In genomic region chr3:124774305-124774673, GRCh38 we compare ENCODE assay signal across 8 cellular contexts. TPM values are rescaled to one million over a fixed set of nuclear protein-coding genes. Genes with fewer than 3 reads are reported as not detected.
DNase-seq lines count a peak whose midpoint lies in the region; ATAC-seq, FAIRE-seq and TF ChIP-seq lines count a peak whose summit lies in the region.
"Had no signal": no experiment of that assay in that cellular context is flagged by ENCODE, and none has a peak within 500 bp of the region (broad histone marks: within the 10 kb centered on the region; RNA-seq: fewer than 3 reads in every experiment).

No MANE protein-coding gene starts in this region.

- H3K4me3 Mint-ChIP-seq in activated naive CD8-positive, alpha-beta T cell treated with anti-CD3 and anti-CD28 coated beads for 36 hours, result no peak overlapping the region
- H3K4me3 Mint-ChIP-seq in stimulated activated effector memory CD8-positive, alpha-beta T cell treated with anti-CD3 and anti-CD28 coated beads, Interleukin-12 subunit alpha, Interleukin-12 subunit beta, amount 100 ng/mL, for 72 hours, result no peak overlapping the region

- H3K27ac ChIP-seq in KMS-11, result peak overlapping the region; percentile 88
- H3K27ac ChIP-seq in coronary artery, result peak overlapping the region; percentile 58 to 97
- no peak overlapping the region for H3K27ac ChIP-seq in liver (ENCODE audit: low read depth in 1 of 2, low read length in 2 of 2)

- peaks cover 10% of the 10 kb centered on the region for H3K27me3 Mint-ChIP-seq in activated naive CD8-positive, alpha-beta T cell treated with anti-CD3 and anti-CD28 coated beads for 36 hours

- H3K9me3 ChIP-seq in liver (ENCODE audit: control insufficient read depth in 4 of 4, low read length in 3 of 4), result no peaks in the 10 kb centered on the region

- no peak for TF ChIP-seq CTCF in KMS-11 (conservative IDR thresholded peaks at IDR 0.05; ENCODE audit: low read depth, low read length)
- TF ChIP-seq CTCF in coronary artery (IDR thresholded peaks at IDR 0.05), result no peak
- no peak for TF ChIP-seq CTCF in liver (IDR thresholded peaks at IDR 0.05; ENCODE audit: low read depth, low read length, missing input control)

- no peaks in the 10 kb centered on the region for H3K36me3 Mint-ChIP-seq in activated naive CD8-positive, alpha-beta T cell treated with anti-CD3 and anti-CD28 coated beads for 36 hours
- no peaks in the 10 kb centered on the region for H3K36me3 Mint-ChIP-seq in stimulated activated effector memory CD8-positive, alpha-beta T cell treated with anti-CD3 and anti-CD28 coated beads, Interleukin-12 subunit alpha, Interleukin-12 subunit beta, amount 100 ng/mL, for 72 hours

- no peaks in the 10 kb centered on the region for H4K20me1 ChIP-seq in KMS-11 (ENCODE audit: insufficient read depth)

- H3K4me1 ChIP-seq in KMS-11 (ENCODE audit: low read depth, poor library complexity, severe bottlenecking) (peaks cover 99% of the 10 kb centered on the region), liver (ENCODE audit: control insufficient read depth in 4 of 4, insufficient read depth in 4 of 4, low read length in 3 of 4) (peaks cover 0 to 12% (median 8%) of the 10 kb centered on the region in 4 donors)

- TF ChIP-seq RAD21 in liver (IDR thresholded peaks at IDR 0.05), result no peak

- no peak overlapping the region for H3K27ac Mint-ChIP-seq in activated naive CD8-positive, alpha-beta T cell treated with anti-CD3 and anti-CD28 coated beads for 36 hours
- no peak overlapping the region for H3K27ac Mint-ChIP-seq in stimulated activated effector memory CD8-positive, alpha-beta T cell treated with anti-CD3 and anti-CD28 coated beads, Interleukin-12 subunit alpha, Interleukin-12 subunit beta, amount 100 ng/mL, for 72 hours

- FAIRE-seq in urothelium cell line (lab: Jason Lieb, UNC), result no peak

- no peaks in the 10 kb centered on the region for H3K4me1 Mint-ChIP-seq in activated naive CD8-positive, alpha-beta T cell treated with anti-CD3 and anti-CD28 coated beads for 36 hours
- H3K4me1 Mint-ChIP-seq in stimulated activated effector memory CD8-positive, alpha-beta T cell treated with anti-CD3 and anti-CD28 coated beads, Interleukin-12 subunit alpha, Interleukin-12 subunit beta, amount 100 ng/mL, for 72 hours, result no peaks in the 10 kb centered on the region

- H3K36me3 ChIP-seq in KMS-11 (ENCODE audit: insufficient read depth) (no peaks in the 10 kb centered on the region; the same call in 1 of the 2 replicates), liver (ENCODE audit: control insufficient read depth in 4 of 4, insufficient read depth in 3 of 4, low read depth in 1 of 4, low read length in 3 of 4) (peaks cover 0 to 12% (median 8%) of the 10 kb centered on the region in 4 donors)

- WGBS in liver, result 83% methylated on average over 5 of the region's 5 CpGs

- no peaks in the 10 kb centered on the region for H3K27me3 ChIP-seq in KMS-11 (ENCODE audit: insufficient read depth, low read depth)
- H3K27me3 ChIP-seq in liver (ENCODE audit: control insufficient read depth in 4 of 4, insufficient read depth in 4 of 4, low read length in 3 of 4), result no peaks in the 10 kb centered on the region

- H2AFZ ChIP-seq in KMS-11 (ENCODE audit: low read depth), result no peak overlapping the region

- H3K79me2 ChIP-seq in KMS-11 (ENCODE audit: insufficient read depth, low read depth), result no peaks in the 10 kb centered on the region

- no peak for ATAC-seq in stimulated activated effector memory CD8-positive, alpha-beta T cell treated with anti-CD3 and anti-CD28 coated beads, Interleukin-12 subunit alpha, Interleukin-12 subunit beta, amount 100 ng/mL, for 72 hours

- peak overlapping the region; percentile 53; the same call in 1 of the 2 replicates for H3K4me2 ChIP-seq in KMS-11

- DNase-seq in coronary artery (ENCODE audit: low spot score) (no peak), urothelium cell line (ENCODE audit: low spot score) (peak; percentile 93), pons (ENCODE audit: low spot score) (no peak)
- DNase-seq in activated naive CD8-positive, alpha-beta T cell treated with anti-CD3 and anti-CD28 coated beads for 36 hours, result no peak
- no peak for DNase-seq in stimulated activated effector memory CD8-positive, alpha-beta T cell treated with anti-CD3 and anti-CD28 coated beads, Interleukin-12 subunit alpha, Interleukin-12 subunit beta, amount 100 ng/mL, for 72 hours (ENCODE audit: low spot score in 2 of 2)
- DNase-seq: OCI-M1 had no signal

- H3K9me3 Mint-ChIP-seq in activated naive CD8-positive, alpha-beta T cell treated with anti-CD3 and anti-CD28 coated beads for 36 hours, result no peaks in the 10 kb centered on the region
- H3K9me3 Mint-ChIP-seq in stimulated activated effector memory CD8-positive, alpha-beta T cell treated with anti-CD3 and anti-CD28 coated beads, Interleukin-12 subunit alpha, Interleukin-12 subunit beta, amount 100 ng/mL, for 72 hours, result no peaks in the 10 kb centered on the region

- peak overlapping the region; percentile 62; the same call in 1 of the 2 replicates for H3K9ac ChIP-seq in KMS-11
- H3K9ac ChIP-seq in liver (ENCODE audit: low read depth in 1 of 2, low read length in 2 of 2), result no peak overlapping the region

- no peak overlapping the region for H3K4me3 ChIP-seq in KMS-11 (IDR thresholded peaks at IDR 0.05; ENCODE audit: insufficient read depth, low read depth, low read length)
- H3K4me3 ChIP-seq in coronary artery, result no peak overlapping the region
- no peak overlapping the region for H3K4me3 ChIP-seq in liver (ENCODE audit: low read depth in 1 of 3, low read length in 3 of 3)

TF ChIP-seq in liver, 16 proteins besides CTCF, POLR2A, EP300 and RAD21:
- TF ChIP-seq YY1 (IDR thresholded peaks at IDR 0.05), result no peak
- peak; percentile 74 for TF ChIP-seq NR2F2 (IDR thresholded peaks at IDR 0.05)
- no peak for TF ChIP-seq JUND (IDR thresholded peaks at IDR 0.05)
- TF ChIP-seq ZBTB33 (IDR thresholded peaks at IDR 0.05), result no peak

RNA-seq across cellular contexts. Expression of gene UMPS, which starts 44.0 kb away (rescaled TPM):
- 10 to 100 TPM; 26.8 to 39.4 TPM for total RNA-seq in liver
- polyA plus RNA-seq in liver, result 10 to 100 TPM; 21.3 to 25.2 TPM
- total RNA-seq in activated naive CD8-positive, alpha-beta T cell treated with anti-CD3 and anti-CD28 coated beads for 36 hours, result 10 to 100 TPM; 88.6 to 94.0 TPM

Comparison
In these comparisons a context has a peak if more than half of its experiments do, and no peak if none do; other contexts are left out.
1. H3K27ac ChIP-seq: peak in KMS-11 (single experiment) and coronary artery (2 of 2); none in liver (0 of 2).